ENCODE assay signal across 26 cellular contexts in genomic region chr12:24586293-24586692, GRCh38.
"Had no signal": no experiment of that assay in that cellular context is flagged by ENCODE, and none has a peak within 500 bp of the region (broad histone marks: within the 10 kb centered on the region; RNA-seq: fewer than 3 reads in every experiment).

No MANE protein-coding gene starts in this region.

- H3K4me2 ChIP-seq: neural progenitor cell had no signal

- FAIRE-seq: small intestine, urothelium cell line had no signal

- H3K4me1 ChIP-seq: parathyroid adenoma, psoas muscle, right lobe of liver, sigmoid colon, stomach, thyroid gland, tibial nerve, upper lobe of left lung, vagina had no signal

- ATAC-seq: natural killer cell; psoas muscle; right cardiac atrium; right lobe of liver; stimulated activated effector memory CD8-positive, alpha-beta T cell treated with anti-CD3 and anti-CD28 coated beads, Interleukin-12 subunit alpha, Interleukin-12 subunit beta, amount 100 ng/mL, for 72 hours; stimulated activated naive B cell treated with anti-CD40 and anti-IgM and Interleukin-4, amounts not matched to agents 10 μg/mL and 1 μg/mL and 100 μg/mL, for 72 hours had no signal

- H3K27ac ChIP-seq: neural progenitor cell, ovary, parathyroid adenoma, psoas muscle, right lobe of liver, sigmoid colon, stomach, thoracic aorta, thyroid gland, tibial nerve, upper lobe of left lung, vagina had no signal

- H3K36me3 ChIP-seq: neural progenitor cell, ovary, right lobe of liver, sigmoid colon, stomach, thoracic aorta, thyroid gland, tibial nerve, upper lobe of left lung, vagina had no signal

- H3K79me2 ChIP-seq: parathyroid adenoma had no signal

- H3K27me3 ChIP-seq: neural progenitor cell, ovary, right lobe of liver, sigmoid colon, stomach, thyroid gland, tibial nerve, upper lobe of left lung, vagina had no signal

- H3K4me3 ChIP-seq: neural progenitor cell, ovary, psoas muscle, right lobe of liver, sigmoid colon, stomach, thoracic aorta, thyroid gland, tibial nerve, upper lobe of left lung, vagina had no signal

- H3K9me3 ChIP-seq: ovary, psoas muscle, right lobe of liver, sigmoid colon, stomach, thoracic aorta, thyroid gland, upper lobe of left lung, vagina had no signal

- H2AFZ ChIP-seq: neural progenitor cell, parathyroid adenoma had no signal

- DNase-seq: natural killer cell; occipital lobe; ovary; posterior cingulate gyrus; psoas muscle; right cardiac atrium; right lobe of liver; sigmoid colon; small intestine; stimulated activated CD4-positive, alpha-beta T cell treated with anti-CD3 and anti-CD28 coated beads, Interleukin-15, amount 100 ng/mL, for 24 hours; stimulated activated CD4-positive, alpha-beta T cell treated with anti-CD3 and anti-CD28 coated beads, Interleukin-2, amount 100 ng/mL, for 24 hours; stimulated activated CD4-positive, alpha-beta T cell treated with anti-CD3 and anti-CD28 coated beads, Interleukin-2, amount 100 ng/mL, for 48 hours; stimulated activated CD4-positive, alpha-beta T cell treated with anti-CD3 and anti-CD28 coated beads, Interleukin-4, amount 100 ng/mL, for 24 hours; stimulated activated naive B cell treated with anti-CD40 and anti-IgM and Interleukin-4, amounts not matched to agents 10 μg/mL and 1 μg/mL and 100 μg/mL, for 72 hours; stimulated activated naive CD4-positive, alpha-beta T cell treated with Interleukin-2 at 50 U/mL for 16 hours; stomach; thyroid gland; trophoblast cell; upper lobe of left lung had no signal

- H3K9ac ChIP-seq: neural progenitor cell, parathyroid adenoma had no signal
